Comparison of ENCODE assay signal across 24 cellular contexts in genomic region chr3:160704006-160704405, GRCh38. TPM values are rescaled to one million over a fixed set of nuclear protein-coding genes. Genes with fewer than 3 reads are reported as not detected.
"Had no signal": no experiment of that assay in that cellular context is flagged by ENCODE, and none has a peak within 500 bp of the region (broad histone marks: within the 10 kb centered on the region; RNA-seq: fewer than 3 reads in every experiment).

No MANE protein-coding gene starts in this region.

- H3K36me3 ChIP-seq: gastrocnemius medialis, ovary, transverse colon had no signal

- H3K4me3 ChIP-seq: gastrocnemius medialis, ovary, psoas muscle, transverse colon had no signal

- H3K4me1 ChIP-seq: gastrocnemius medialis, psoas muscle, transverse colon had no signal

- H3K27me3 ChIP-seq: gastrocnemius medialis, ovary had no signal

- DNase-seq: activated B cell treated with CpG ODN at 0.5 μM for 24 hours; activated CD4-positive, alpha-beta T cell treated with anti-CD3 and anti-CD28 coated beads for 36 hours; activated CD4-positive, alpha-beta T cell treated with anti-CD3 and anti-CD28 coated beads, Interleukin-2, amount 50 U/mL, for 4 hours; activated CD8-positive, alpha-beta memory T cell treated with anti-CD3 and anti-CD28 coated beads, Interleukin-2, amount 50 U/mL, for 48 hours; activated naive CD4-positive, alpha-beta T cell; activated T-cell treated with anti-CD3 and anti-CD28 coated beads, Interleukin-2, amount 50 U/mL, for 4 hours; dermis blood vessel endothelial cell; effector CD8-positive, alpha-beta T cell; gastrocnemius medialis; hypothalamus; left cardiac atrium; ovary; psoas muscle; small intestine; stimulated activated CD4-positive, alpha-beta T cell treated with anti-CD3 and anti-CD28 coated beads, Interleukin-2, amount 100 ng/mL, for 24 hours; stimulated activated naive B cell treated with anti-CD40 and anti-IgM and Interleukin-4, amounts not matched to agents 10 μg/mL and 1 μg/mL and 100 μg/mL, for 72 hours; T1000; transverse colon had no signal

- H3K9me3 ChIP-seq: gastrocnemius medialis, ovary, psoas muscle, transverse colon had no signal

- H3K27ac ChIP-seq: gastrocnemius medialis, ovary, psoas muscle, transverse colon had no signal

RNA-seq across cellular contexts. Expression of gene ARL14, which starts 27.0 kb away (rescaled TPM):
- total RNA-seq: activated CD4-positive, alpha-beta T cell treated with anti-CD3 and anti-CD28 coated beads for 36 hours; activated CD8-positive, alpha-beta memory T cell treated with anti-CD3 and anti-CD28 coated beads for 36 hours; activated T-cell treated with anti-CD3 and anti-CD28 coated beads, Interleukin-2, amount 50 U/mL, for 4 hours; activated T-helper 2 cell treated with anti-CD3 and anti-CD28 coated beads, Interferon-gamma antibody, Interleukin-2, Interleukin-4, amounts not matched to agents 10 μg/mL and 5 μg/mL and 100 μg/mL, durations not matched to agents 14 hours and 24 hours and 36 hours; cardiac septum; dermis blood vessel endothelial cell; gastrocnemius medialis; left cardiac atrium; natural killer cell treated with Interleukin-12 subunit alpha and Interleukin-12 subunit beta and Interleukin-15 and Interleukin-18, amount 100 ng/mL, for 72 hours; ovary; psoas muscle; sciatic nerve; temporal lobe had no signal
